Comparison of ENCODE assay signal across 9 cellular contexts in genomic region chr11:62840712-62841360, GRCh38. TPM values are rescaled to one million over a fixed set of nuclear protein-coding genes. Genes with fewer than 3 reads are reported as not detected.
A peak's percentile ranks its signal among the peaks of the same experiment; 100 is the strongest.
DNase-seq lines count a peak whose midpoint lies in the region; ATAC-seq and TF ChIP-seq lines count a peak whose summit lies in the region.
"Not testable (repeated sequence)": the region's sequence is repeated elsewhere in the genome, so short reads cannot be mapped to it uniquely, and the experiment has no call there.
"Had no signal": no experiment of that assay in that cellular context is flagged by ENCODE, and none has a peak within 500 bp of the region (broad histone marks: within the 10 kb centered on the region; RNA-seq: fewer than 3 reads in every experiment).

No MANE protein-coding gene starts in this region.

- not testable (repeated sequence) for H3K4me3 Mint-ChIP-seq in activated CD4-positive, alpha-beta memory T cell treated with anti-CD3 and anti-CD28 coated beads, Interleukin-2, amount 10 ng/mL, durations not matched to agents 7 days and 5 days; central memory CD8-positive, alpha-beta T cell

- not testable (repeated sequence) for H3K27me3 Mint-ChIP-seq in activated CD4-positive, alpha-beta memory T cell treated with anti-CD3 and anti-CD28 coated beads, Interleukin-2, amount 10 ng/mL, durations not matched to agents 7 days and 5 days; central memory CD8-positive, alpha-beta T cell

- H3K36me3 Mint-ChIP-seq in activated CD4-positive, alpha-beta memory T cell treated with anti-CD3 and anti-CD28 coated beads, Interleukin-2, amount 10 ng/mL, durations not matched to agents 7 days and 5 days (ENCODE audit: low read depth) = peaks cover 18% of the 10 kb centered on the region
- peaks cover 14% of the 10 kb centered on the region for H3K36me3 Mint-ChIP-seq in central memory CD8-positive, alpha-beta T cell (ENCODE audit: insufficient read depth)

- H3K4me3 ChIP-seq in HUES48 (ENCODE audit: low read depth, low read length) = peak overlapping the region; percentile 92
- peak overlapping the region; percentile 41 for H3K4me3 ChIP-seq in NT2/D1 (ENCODE audit: insufficient read length, low read depth)
- H3K4me3 ChIP-seq in iPS-20b (ENCODE audit: low read length) = peak overlapping the region; percentile 100
- peak overlapping the region; percentile 96 for H3K4me3 ChIP-seq in rectal smooth muscle tissue (ENCODE audit: low read length)
- H3K4me3 ChIP-seq in testis = peak overlapping the region; percentile 75 to 90

- DNase-seq in ELF-1 (ENCODE audit: low read depth, low spot score) = peak; percentile 91
- DNase-seq in NT2/D1 (ENCODE audit: low read depth, low spot score) = not testable (repeated sequence)
- DNase-seq in activated CD4-positive, alpha-beta memory T cell treated with anti-CD3 and anti-CD28 coated beads, Interleukin-2, amount 10 ng/mL, durations not matched to agents 7 days and 5 days = peak; percentile 78
- DNase-seq in central memory CD8-positive, alpha-beta T cell (ENCODE audit: low spot score in 2 of 2) = peak; percentile 68 to 81
- DNase-seq in testis = peak; percentile 75

- POLR2A ChIA-PET in activated CD4-positive, alpha-beta memory T cell treated with anti-CD3 and anti-CD28 coated beads, Interleukin-2, amount 10 ng/mL, durations not matched to agents 7 days and 5 days (lab: Charles Lee) = interaction anchor here (0.6 to 10.1 kb wide), 82 partner anchors 8 to 1969 kb away, joined by 3 to 674 read pairs (median 6); partner anchors contain the start of genes AHNAK, B3GAT3, BSCL2 and C11orf98

- peaks cover 28% of the 10 kb centered on the region for H3K4me1 Mint-ChIP-seq in activated CD4-positive, alpha-beta memory T cell treated with anti-CD3 and anti-CD28 coated beads, Interleukin-2, amount 10 ng/mL, durations not matched to agents 7 days and 5 days
- H3K4me1 Mint-ChIP-seq in central memory CD8-positive, alpha-beta T cell = peaks cover 11% of the 10 kb centered on the region

- H3K9me3 ChIP-seq in HUES48 (ENCODE audit: control insufficient read depth, insufficient read depth, low read length); NT2/D1 (ENCODE audit: insufficient read depth, low read length); iPS-20b (ENCODE audit: insufficient read depth, low read depth, low read length); testis: not testable (repeated sequence)

- peak; percentile 29 for ATAC-seq in central memory CD8-positive, alpha-beta T cell (replicated peaks; ENCODE audit: extremely low read depth, poor library complexity, severe bottlenecking)

- H3K4me1 ChIP-seq in HUES48 (ENCODE audit: control insufficient read depth, insufficient read depth, low read length); NT2/D1 (ENCODE audit: insufficient read depth, insufficient read length); iPS-20b (ENCODE audit: insufficient read depth, low read length); testis: not testable (repeated sequence)
- H3K4me1 ChIP-seq in rectal smooth muscle tissue (ENCODE audit: control insufficient read depth, insufficient read depth, low read length) = peaks cover 12% of the 10 kb centered on the region

- not testable (repeated sequence) for TF ChIP-seq POLR2A in testis (IDR thresholded peaks at IDR 0.05)

- WGBS in testis, 2 donors = 0 to 1% methylated on average over 40 to 41 of the region's 41 CpGs

- not testable (repeated sequence) for H3K27me3 ChIP-seq in HUES48 (ENCODE audit: control insufficient read depth, insufficient read depth, low read length); NT2/D1 (ENCODE audit: insufficient read depth, insufficient read length); iPS-20b (ENCODE audit: insufficient read depth, low read length); rectal smooth muscle tissue (ENCODE audit: control insufficient read depth, insufficient read depth, low read length); testis

- H3K27ac Mint-ChIP-seq in activated CD4-positive, alpha-beta memory T cell treated with anti-CD3 and anti-CD28 coated beads, Interleukin-2, amount 10 ng/mL, durations not matched to agents 7 days and 5 days; central memory CD8-positive, alpha-beta T cell (ENCODE audit: low read depth): not testable (repeated sequence)

- CTCF ChIA-PET in activated CD4-positive, alpha-beta memory T cell treated with anti-CD3 and anti-CD28 coated beads, Interleukin-2, amount 10 ng/mL, durations not matched to agents 7 days and 5 days (lab: Charles Lee) = interaction anchor here (0.6 to 3.0 kb wide), 11 partner anchors 9 to 1390 kb away, joined by 3 to 29 read pairs (median 5); partner anchors contain the start of genes HNRNPUL2, SLC3A2, STX5 and TMEM179B

- H3K9ac ChIP-seq in HUES48 (ENCODE audit: low read depth, low read length) = peak overlapping the region; percentile 82
- H3K9ac ChIP-seq in NT2/D1 (ENCODE audit: insufficient read length, low read depth) = peak overlapping the region; percentile 99
- peak overlapping the region; percentile 98; the same call in 1 of the 2 replicates for H3K9ac ChIP-seq in iPS-20b (ENCODE audit: low read depth, low read length)
- peak overlapping the region; percentile 77 for H3K9ac ChIP-seq in rectal smooth muscle tissue (ENCODE audit: low read length)

- intact Hi-C loops in testis (cut with DNase I; ENCODE audit: low total_unique reads) = not testable (repeated sequence)

- H3K27ac ChIP-seq in HUES48 (ENCODE audit: low read depth, low read length) (peak overlapping the region; percentile 97), rectal smooth muscle tissue (ENCODE audit: low read depth, low read length) (peak overlapping the region; percentile 100), testis (peak overlapping the region; percentile 98 to 99)
- not testable (repeated sequence) for H3K27ac ChIP-seq in iPS-20b (ENCODE audit: low read length)

- TF ChIP-seq CTCF in testis (IDR thresholded peaks at IDR 0.05) = not testable (repeated sequence)

- not testable (repeated sequence) for H3K9me3 Mint-ChIP-seq in activated CD4-positive, alpha-beta memory T cell treated with anti-CD3 and anti-CD28 coated beads, Interleukin-2, amount 10 ng/mL, durations not matched to agents 7 days and 5 days; central memory CD8-positive, alpha-beta T cell

- H3K36me3 ChIP-seq in HUES48 (ENCODE audit: control insufficient read depth, insufficient read depth, low read length) (peaks cover 20% of the 10 kb centered on the region), NT2/D1 (ENCODE audit: insufficient read depth, insufficient read length, low read length) (peaks cover 28% of the 10 kb centered on the region), iPS-20b (ENCODE audit: insufficient read depth, low read depth, low read length) (peaks cover 20% of the 10 kb centered on the region)
- H3K36me3 ChIP-seq in rectal smooth muscle tissue (ENCODE audit: control insufficient read depth, insufficient read depth, low read length); testis (ENCODE audit: low read depth, missing control alignments): not testable (repeated sequence)

RNA-seq across cellular contexts. Expression of gene WDR74, which starts 1.4 kb away (rescaled TPM):
- 10 to 100 TPM; 46.1 to 48.4 TPM for total RNA-seq in activated CD4-positive, alpha-beta memory T cell treated with anti-CD3 and anti-CD28 coated beads, Interleukin-2, amount 10 ng/mL, durations not matched to agents 7 days and 5 days
- 10 to 100 TPM; 33.4 to 46.7 TPM for total RNA-seq in testis
- 39.0 TPM for polyA plus RNA-seq in testis (ENCODE audit: insufficient read depth, low read depth, low replicate concordance)

RNA-seq across cellular contexts. Expression of gene TEX54, which starts 8.2 kb away (rescaled TPM):
- not detected for total RNA-seq in activated CD4-positive, alpha-beta memory T cell treated with anti-CD3 and anti-CD28 coated beads, Interleukin-2, amount 10 ng/mL, durations not matched to agents 7 days and 5 days
- total RNA-seq in testis = 10 to 100 TPM; 18.4 to 38.1 TPM
- polyA plus RNA-seq in testis (ENCODE audit: insufficient read depth, low read depth, low replicate concordance) = 40.7 TPM
- polyA plus RNA-seq: IgD-negative memory B cell had no signal

RNA-seq across cellular contexts. Expression of gene STX5, which starts 9.0 kb away (rescaled TPM):
- 10 to 100 TPM; 40.6 to 41.6 TPM for total RNA-seq in activated CD4-positive, alpha-beta memory T cell treated with anti-CD3 and anti-CD28 coated beads, Interleukin-2, amount 10 ng/mL, durations not matched to agents 7 days and 5 days
- 10 to 100 TPM; 42.2 to 49.1 TPM for total RNA-seq in testis
- 55.0 TPM for polyA plus RNA-seq in testis (ENCODE audit: insufficient read depth, low read depth, low replicate concordance)

RNA-seq across cellular contexts. Expression of gene NXF1, which starts 35.6 kb away (rescaled TPM):
- 10 to 100 TPM; 80.3 to 82.4 TPM for total RNA-seq in activated CD4-positive, alpha-beta memory T cell treated with anti-CD3 and anti-CD28 coated beads, Interleukin-2, amount 10 ng/mL, durations not matched to agents 7 days and 5 days
- 10 to 100 TPM; 94.6 to 98.7 TPM for total RNA-seq in testis
- 88.3 TPM for polyA plus RNA-seq in testis (ENCODE audit: insufficient read depth, low read depth, low replicate concordance)

RNA-seq across cellular contexts. Expression of gene SLC3A2, which starts 39.9 kb away (rescaled TPM):
- total RNA-seq in activated CD4-positive, alpha-beta memory T cell treated with anti-CD3 and anti-CD28 coated beads, Interleukin-2, amount 10 ng/mL, durations not matched to agents 7 days and 5 days = 100 to 1,000 TPM; 262 to 279 TPM
- 100 to 1,000 TPM; 227 to 271 TPM for total RNA-seq in testis
- polyA plus RNA-seq in testis (ENCODE audit: insufficient read depth, low read depth, low replicate concordance) = 166 TPM

Comparison
In these comparisons a context has a peak if more than half of its experiments do, and no peak if none do; other contexts are left out.
1. H3K4me3 ChIP-seq: peak in every context shown above with its lines; median percentile 100 in iPS-20b; 96 in rectal smooth muscle tissue; 92 in HUES48; 82 in testis; 41 in NT2/D1.
2. RNA of gene TEX54, which starts 8.2 kb away (total RNA-seq): 18.4 to 38.1 TPM in testis; not detected in activated CD4-positive, alpha-beta memory T cell treated with anti-CD3 and anti-CD28 coated beads, Interleukin-2, amount 10 ng/mL, durations not matched to agents 7 days and 5 days; every median in the first group is over 10 times any median in the second.
3. Peak in every context shown above with its lines, with median percentiles within 50 percentile points of each other: H3K9ac ChIP-seq.